ENCODE assay signal across 23 cellular contexts in the genomic region with DNA sequence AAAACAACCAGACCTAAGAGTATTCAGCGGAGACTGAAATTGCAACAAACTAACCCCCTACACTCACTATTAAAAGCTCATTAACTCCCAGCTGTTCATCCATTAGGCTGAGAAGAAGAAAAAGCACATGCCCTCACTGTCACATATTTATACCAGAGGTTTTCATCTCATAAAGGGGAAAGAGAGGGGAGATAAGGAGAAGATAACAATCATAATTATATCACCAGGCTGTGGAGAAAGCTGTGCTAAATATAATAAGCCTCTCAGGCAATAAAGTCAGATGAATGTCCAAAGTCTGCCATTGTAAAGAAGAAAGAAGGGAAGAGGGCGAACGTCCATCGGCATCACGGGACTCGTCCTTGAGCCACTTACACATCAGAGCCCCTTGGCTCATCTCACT.
"Had no signal": no experiment of that assay in that cellular context is flagged by ENCODE, and none has a peak within 500 bp of the region (broad histone marks: within the 10 kb centered on the region; RNA-seq: fewer than 3 reads in every experiment).

No MANE protein-coding gene starts in this region.

- H3K27ac Mint-ChIP-seq: activated CD8-positive, alpha-beta memory T cell treated with anti-CD3 and anti-CD28 coated beads, Interleukin-2, amount 10 ng/mL, durations not matched to agents 7 days and 5 days; activated naive CD4-positive, alpha-beta T cell treated with anti-CD3 and anti-CD28 coated beads, Interleukin-2, amount 50 U/mL, for 24 hours; activated T-cell treated with anti-CD3 and anti-CD28 coated beads, Interleukin-2, amount 50 U/mL, for 24 hours; activated T-helper 1 cell treated with anti-CD3 and anti-CD28 coated beads, Interleukin-12 subunit alpha, Interleukin-12 subunit beta, Interleukin-2, Interleukin-4 antibody, amounts not matched to agents 30 ng/mL and 10 ng/mL and 1 ng/mL, durations not matched to agents 14 hours and 24 hours and 36 hours; T-helper 1 cell treated with Interleukin-12 subunit alpha and Interleukin-12 subunit beta and Interleukin-4 antibody, amounts not matched to agents 30 μg/mL and 1 μg/mL, for 36 hours; WTC11 had no signal

- H3K4me1 Mint-ChIP-seq: activated CD8-positive, alpha-beta memory T cell treated with anti-CD3 and anti-CD28 coated beads, Interleukin-2, amount 10 ng/mL, durations not matched to agents 7 days and 5 days; activated naive CD4-positive, alpha-beta T cell treated with anti-CD3 and anti-CD28 coated beads, Interleukin-2, amount 50 U/mL, for 24 hours had no signal

- DNase-seq: activated CD4-positive, alpha-beta T cell treated with anti-CD3 and anti-CD28 coated beads for 48 hours; activated CD4-positive, alpha-beta T cell treated with anti-CD3 and anti-CD28 coated beads, Interleukin-2, amount 50 U/mL, for 4 hours; activated CD4-positive, CD25-positive, alpha-beta regulatory T cell treated with anti-CD3 and anti-CD28 coated beads, Interleukin-2, amount 50 U/mL, for 72 hours; activated CD8-positive, alpha-beta memory T cell treated with anti-CD3 and anti-CD28 coated beads, Interleukin-2, amount 10 ng/mL, durations not matched to agents 7 days and 5 days; activated effector memory CD4-positive, alpha-beta T cell treated with Interleukin-2 at 50 U/mL for 16 hours; activated naive CD4-positive, alpha-beta T cell; activated T-cell treated with anti-CD3 and anti-CD28 coated beads, Interleukin-2, amount 50 U/mL, for 24 hours; aorta; caudate nucleus; colonic mucosa; KG1; NCI-H1048; NCI-H1417 treated with DMSO at 0.1 percent for 48 hours; NCI-H187; NCI-H2081 treated with DMSO at 0.1 percent for 48 hours; NCI-H2171 treated with DMSO at 0.1 percent for 48 hours; NCI-H226; NCI-H69; SIG-M5 had no signal

- H3K4me3 Mint-ChIP-seq: activated CD8-positive, alpha-beta memory T cell treated with anti-CD3 and anti-CD28 coated beads, Interleukin-2, amount 10 ng/mL, durations not matched to agents 7 days and 5 days; activated naive CD4-positive, alpha-beta T cell treated with anti-CD3 and anti-CD28 coated beads, Interleukin-2, amount 50 U/mL, for 24 hours; activated T-cell treated with anti-CD3 and anti-CD28 coated beads, Interleukin-2, amount 50 U/mL, for 24 hours; activated T-helper 1 cell treated with anti-CD3 and anti-CD28 coated beads, Interleukin-12 subunit alpha, Interleukin-12 subunit beta, Interleukin-2, Interleukin-4 antibody, amounts not matched to agents 30 ng/mL and 10 ng/mL and 1 ng/mL, durations not matched to agents 14 hours and 24 hours and 36 hours; T-helper 1 cell treated with Interleukin-12 subunit alpha and Interleukin-12 subunit beta and Interleukin-4 antibody, amounts not matched to agents 30 μg/mL and 1 μg/mL, for 36 hours; WTC11 had no signal

- H3K36me3 Mint-ChIP-seq: activated CD8-positive, alpha-beta memory T cell treated with anti-CD3 and anti-CD28 coated beads, Interleukin-2, amount 10 ng/mL, durations not matched to agents 7 days and 5 days; activated naive CD4-positive, alpha-beta T cell treated with anti-CD3 and anti-CD28 coated beads, Interleukin-2, amount 50 U/mL, for 24 hours had no signal

- H3K27me3 Mint-ChIP-seq: activated CD8-positive, alpha-beta memory T cell treated with anti-CD3 and anti-CD28 coated beads, Interleukin-2, amount 10 ng/mL, durations not matched to agents 7 days and 5 days; activated naive CD4-positive, alpha-beta T cell treated with anti-CD3 and anti-CD28 coated beads, Interleukin-2, amount 50 U/mL, for 24 hours had no signal

- ATAC-seq: activated CD8-positive, alpha-beta memory T cell treated with anti-CD3 and anti-CD28 coated beads, Interleukin-2, amount 10 ng/mL, durations not matched to agents 7 days and 5 days; WTC11 had no signal

- H3K9me3 Mint-ChIP-seq: activated naive CD4-positive, alpha-beta T cell treated with anti-CD3 and anti-CD28 coated beads, Interleukin-2, amount 50 U/mL, for 24 hours; activated T-cell treated with anti-CD3 and anti-CD28 coated beads, Interleukin-2, amount 50 U/mL, for 24 hours; activated T-helper 1 cell treated with anti-CD3 and anti-CD28 coated beads, Interleukin-12 subunit alpha, Interleukin-12 subunit beta, Interleukin-2, Interleukin-4 antibody, amounts not matched to agents 30 ng/mL and 10 ng/mL and 1 ng/mL, durations not matched to agents 14 hours and 24 hours and 36 hours; T-helper 1 cell treated with Interleukin-12 subunit alpha and Interleukin-12 subunit beta and Interleukin-4 antibody, amounts not matched to agents 30 μg/mL and 1 μg/mL, for 36 hours had no signal
